ENCODE assay signal across 20 cellular contexts in genomic region chr7:48285365-48285764, GRCh38.
A peak's percentile ranks its signal among the peaks of the same experiment; 100 is the strongest.
DNase-seq lines count a peak whose midpoint lies in the region; ATAC-seq, FAIRE-seq and TF ChIP-seq lines count a peak whose summit lies in the region.
"Had no signal": no experiment of that assay in that cellular context is flagged by ENCODE, and none has a peak within 500 bp of the region (broad histone marks: within the 10 kb centered on the region; RNA-seq: fewer than 3 reads in every experiment).

No MANE protein-coding gene starts in this region.

- H3K27me3 ChIP-seq in bronchial epithelial cell (ENCODE audit: control insufficient read depth, insufficient read depth, low read length) (no peaks in the 10 kb centered on the region), mesendoderm (ENCODE audit: insufficient read depth, low read length, poor library complexity) (no peaks in the 10 kb centered on the region), BE2C (no peaks in the 10 kb centered on the region)
- H3K27me3 ChIP-seq: BLaER1 treated with 17β-estradiol and CSF1 and Interleukin-3, amounts not matched to agents 10 nM and 100 nM had no signal

- H2BK15ac ChIP-seq in mesendoderm (replicated peaks; ENCODE audit: low read depth), result no peak overlapping the region

- H3K4me3 ChIP-seq in bronchial epithelial cell (ENCODE audit: low read depth, low read length), result no peak overlapping the region
- no peak overlapping the region for H3K4me3 ChIP-seq in mesendoderm (ENCODE audit: low read length)
- no peak overlapping the region for H3K4me3 ChIP-seq in BE2C (ENCODE audit: low read depth, low read length)
- H3K4me3 ChIP-seq: BLaER1 treated with 17β-estradiol and CSF1 and Interleukin-3, amounts not matched to agents 10 nM and 100 nM; dorsolateral prefrontal cortex; esophagus muscularis mucosa had no signal

- H3K56ac ChIP-seq in mesendoderm (ENCODE audit: low read length), result no peak overlapping the region

- DNase-seq in Caki2 (ENCODE audit: low read depth) (peak; percentile 6), LHCN-M2 (ENCODE audit: low read depth) (peak; percentile 49), bronchial epithelial cell (ENCODE audit: low read depth) (peak; percentile 80), mesendoderm (peak; percentile 90), BE2C (no peak), NCI-H2171 (lab: John Stamatoyannopoulos, UW) (no peak), posterior vena cava (ENCODE audit: low spot score) (no peak)
- DNase-seq: activated naive CD4-positive, alpha-beta T cell treated with Interleukin-2 at 50 U/mL for 16 hours; dorsolateral prefrontal cortex; hippocampal formation; NCI-H1436; NCI-H226; stimulated activated CD4-positive, alpha-beta T cell treated with anti-CD3 and anti-CD28 coated beads, Interleukin-4, amount 100 ng/mL, for 24 hours; T-helper 17 cell had no signal

- H3K4me2 ChIP-seq in mesendoderm (ENCODE audit: low read length), result no peak overlapping the region
- H3K4me2 ChIP-seq: KMS-11 had no signal

- no peaks in the 10 kb centered on the region for H3K79me1 ChIP-seq in mesendoderm (ENCODE audit: low read length)

- intact Hi-C loops in posterior vena cava (cut with DNase I), result no loop called here

- H3K18ac ChIP-seq in mesendoderm (ENCODE audit: low read length), result no peak overlapping the region

- H3K9ac ChIP-seq in mesendoderm (ENCODE audit: low read length), result no peak overlapping the region
- H3K9ac ChIP-seq: BLaER1 treated with 17β-estradiol and CSF1 and Interleukin-3, amounts not matched to agents 10 nM and 100 nM; KMS-11; parathyroid adenoma had no signal

- no peak overlapping the region for H3K27ac ChIP-seq in mesendoderm (ENCODE audit: low read depth, low read length)
- H3K27ac ChIP-seq: BLaER1 treated with 17β-estradiol and CSF1 and Interleukin-3, amounts not matched to agents 10 nM and 100 nM; dorsolateral prefrontal cortex; esophagus muscularis mucosa; KMS-11; parathyroid adenoma had no signal

- H3K4ac ChIP-seq in mesendoderm (ENCODE audit: low read depth, low read length), result no peak overlapping the region

- no peak overlapping the region for H3K23ac ChIP-seq in mesendoderm (ENCODE audit: low read length)

- no peak for ATAC-seq in HG02759 (IDR thresholded peaks at IDR 0.05; ENCODE audit: unreplicated experiment)
- ATAC-seq: Right ventricle myocardium inferior, T-helper 17 cell had no signal

- no peak overlapping the region for H4K5ac ChIP-seq in mesendoderm (ENCODE audit: low read length)

- TF ChIP-seq CTCF in bronchial epithelial cell (IDR thresholded peaks at IDR 0.05; ENCODE audit: insufficient read depth, low read length, severe bottlenecking), result no peak
- no peak for TF ChIP-seq CTCF in BE2C (IDR thresholded peaks at IDR 0.05; ENCODE audit: low read depth, low read length)

- H2BK120ac ChIP-seq in mesendoderm (ENCODE audit: low read depth, low read length), result no peak overlapping the region

- no peak overlapping the region for H2BK5ac ChIP-seq in mesendoderm (ENCODE audit: low read length)

- no peaks in the 10 kb centered on the region for H3K79me2 ChIP-seq in mesendoderm (ENCODE audit: control insufficient read depth, insufficient read depth, low read length)
- H3K79me2 ChIP-seq: parathyroid adenoma had no signal

- in situ Hi-C loops in Caki2 (cut with HindIII; ENCODE audit: low pct_unique_long_range_greater_than_20kb, low sequenced_read_pairs), result no loop called here

- FAIRE-seq in bronchial epithelial cell (lab: Jason Lieb, UNC), result no peak

- H3K9me3 ChIP-seq in BE2C, result no peaks in the 10 kb centered on the region
- H3K9me3 ChIP-seq: esophagus muscularis mucosa had no signal

- WGBS in mesendoderm (ENCODE audit: extremely low coverage, insufficient coverage, low lambda C conversion rate), result no CpG with 5 or more reads among the region's 6 CpGs

- no peak overlapping the region for H2AK5ac ChIP-seq in mesendoderm (ENCODE audit: low read length)

- no peaks in the 10 kb centered on the region for H3K4me1 ChIP-seq in mesendoderm (ENCODE audit: control insufficient read depth, low read depth, low read length)
- H3K4me1 ChIP-seq in BE2C, result no peaks in the 10 kb centered on the region
- H3K4me1 ChIP-seq: esophagus muscularis mucosa, parathyroid adenoma had no signal

- H3K36me3 ChIP-seq in bronchial epithelial cell (ENCODE audit: control insufficient read depth, insufficient read depth, low read length) (no peaks in the 10 kb centered on the region), mesendoderm (ENCODE audit: control insufficient read depth, insufficient read depth, low read length) (no peaks in the 10 kb centered on the region), BE2C (no peaks in the 10 kb centered on the region)
- H3K36me3 ChIP-seq: BLaER1 treated with 17β-estradiol and CSF1 and Interleukin-3, amounts not matched to agents 10 nM and 100 nM; esophagus muscularis mucosa had no signal

- H4K8ac ChIP-seq in mesendoderm (ENCODE audit: low read depth, low read length), result no peak overlapping the region

Comparison
In these comparisons a context has a peak if more than half of its experiments do, and no peak if none do; other contexts are left out.
1. DNase-seq: peak in Caki2 (single experiment), LHCN-M2 (single experiment), bronchial epithelial cell (single experiment) and mesendoderm (single experiment); none in BE2C (single experiment), NCI-H2171 (single experiment) and posterior vena cava (single experiment).